In the genomic region with DNA sequence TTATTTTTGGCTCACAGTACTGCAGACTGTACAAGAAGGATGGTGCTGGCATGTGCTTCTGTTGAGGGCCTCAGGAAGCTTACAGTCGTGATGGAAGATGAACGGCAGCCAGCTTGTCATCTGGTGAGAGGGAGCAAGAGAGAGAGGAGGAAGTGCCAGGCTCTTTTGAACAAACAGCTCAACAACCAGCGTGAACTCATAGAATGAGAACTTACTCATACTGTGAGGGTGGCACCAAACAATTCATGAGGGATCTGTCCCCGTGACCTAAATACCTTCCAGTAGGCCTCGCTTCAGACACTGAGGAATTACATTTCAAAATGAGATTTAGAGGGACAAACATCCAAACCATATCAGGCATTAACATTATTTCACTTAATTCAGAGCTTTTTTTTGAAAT, we compare ENCODE assay signal across 1 cellular context.
TF ChIP-seq lines count a peak whose summit lies in the region.

No MANE protein-coding gene starts in this region.

TF ChIP-seq in WTC11, 78 proteins besides CTCF, POLR2A, EP300 and RAD21 (continued from another document):
- TF ChIP-seq, protein P1, sequence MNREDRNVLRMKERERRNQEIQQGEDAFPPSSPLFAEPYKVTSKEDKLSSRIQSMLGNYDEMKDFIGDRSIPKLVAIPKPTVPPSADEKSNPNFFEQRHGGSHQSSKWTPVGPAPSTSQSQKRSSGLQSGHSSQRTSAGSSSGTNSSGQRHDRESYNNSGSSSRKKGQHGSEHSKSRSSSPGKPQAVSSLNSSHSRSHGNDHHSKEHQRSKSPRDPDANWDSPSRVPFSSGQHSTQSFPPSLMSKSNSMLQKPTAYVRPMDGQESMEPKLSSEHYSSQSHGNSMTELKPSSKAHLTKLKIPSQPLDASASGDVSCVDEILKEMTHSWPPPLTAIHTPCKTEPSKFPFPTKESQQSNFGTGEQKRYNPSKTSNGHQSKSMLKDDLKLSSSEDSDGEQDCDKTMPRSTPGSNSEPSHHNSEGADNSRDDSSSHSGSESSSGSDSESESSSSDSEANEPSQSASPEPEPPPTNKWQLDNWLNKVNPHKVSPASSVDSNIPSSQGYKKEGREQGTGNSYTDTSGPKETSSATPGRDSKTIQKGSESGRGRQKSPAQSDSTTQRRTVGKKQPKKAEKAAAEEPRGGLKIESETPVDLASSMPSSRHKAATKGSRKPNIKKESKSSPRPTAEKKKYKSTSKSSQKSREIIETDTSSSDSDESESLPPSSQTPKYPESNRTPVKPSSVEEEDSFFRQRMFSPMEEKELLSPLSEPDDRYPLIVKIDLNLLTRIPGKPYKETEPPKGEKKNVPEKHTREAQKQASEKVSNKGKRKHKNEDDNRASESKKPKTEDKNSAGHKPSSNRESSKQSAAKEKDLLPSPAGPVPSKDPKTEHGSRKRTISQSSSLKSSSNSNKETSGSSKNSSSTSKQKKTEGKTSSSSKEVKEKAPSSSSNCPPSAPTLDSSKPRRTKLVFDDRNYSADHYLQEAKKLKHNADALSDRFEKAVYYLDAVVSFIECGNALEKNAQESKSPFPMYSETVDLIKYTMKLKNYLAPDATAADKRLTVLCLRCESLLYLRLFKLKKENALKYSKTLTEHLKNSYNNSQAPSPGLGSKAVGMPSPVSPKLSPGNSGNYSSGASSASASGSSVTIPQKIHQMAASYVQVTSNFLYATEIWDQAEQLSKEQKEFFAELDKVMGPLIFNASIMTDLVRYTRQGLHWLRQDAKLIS (CRISPR knock-in tag; IDR thresholded peaks at IDR 0.05; ENCODE audit: borderline replicate concordance) = no peak
- TF ChIP-seq FOXJ3 (CRISPR knock-in tag; IDR thresholded peaks at IDR 0.05; ENCODE audit: borderline replicate concordance) = no peak
TF ChIP-seq in WTC11: peak in this region for 0.
